Comparison of ENCODE assay signal across 1 cellular context in the genomic region with DNA sequence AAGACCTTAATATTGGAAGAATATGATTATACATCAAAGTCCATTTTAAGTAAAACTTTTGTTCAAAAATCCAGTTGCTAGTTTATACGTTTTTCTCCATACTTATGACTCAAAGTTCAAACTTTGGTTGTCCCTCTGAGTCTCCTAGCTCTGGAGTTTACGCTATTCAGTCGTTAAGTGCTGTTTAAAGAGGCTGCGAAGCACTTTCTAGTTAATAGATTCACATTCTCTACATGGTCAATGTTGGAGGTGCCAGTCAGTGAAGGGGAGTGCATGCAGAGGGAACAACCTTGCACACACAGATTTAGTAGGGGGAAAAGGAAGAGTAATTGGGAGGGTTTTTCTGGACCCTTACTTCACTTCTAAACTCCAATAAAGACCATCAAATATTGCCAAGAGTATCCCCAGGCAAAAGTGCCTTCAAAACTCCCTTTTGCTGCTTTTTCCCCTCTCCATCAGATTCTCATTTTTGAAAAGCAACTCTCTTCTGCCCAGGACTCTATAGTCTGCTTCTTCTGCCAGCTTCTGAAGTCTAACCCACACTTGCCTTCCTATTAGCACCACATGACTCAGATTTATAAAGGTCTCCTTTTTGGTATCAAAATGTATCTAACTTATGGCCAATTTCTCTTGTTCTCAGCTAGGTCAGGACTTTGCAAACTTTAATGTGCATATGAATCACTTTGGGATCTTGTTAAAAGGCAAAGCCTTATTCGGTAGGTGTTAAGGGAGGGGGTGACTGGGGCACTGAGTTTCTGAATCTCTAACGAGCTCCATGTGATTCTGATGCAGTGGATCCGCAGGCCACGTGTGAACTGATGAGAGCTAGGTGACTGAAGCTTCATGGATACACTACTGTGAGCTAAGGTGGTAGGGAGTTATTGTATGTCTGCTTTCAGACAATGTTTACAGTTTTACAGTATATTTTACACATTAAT.
TF ChIP-seq lines count a peak whose summit lies in the region.

No MANE protein-coding gene starts in this region.

TF ChIP-seq in IMR-90, 13 proteins besides CTCF, POLR2A, EP300 and RAD21:
- TF ChIP-seq CHD1 (IDR thresholded peaks at IDR 0.05; ENCODE audit: low read depth, low read length): no peak
- no peak for TF ChIP-seq RFX5 (IDR thresholded peaks at IDR 0.05; ENCODE audit: low read depth, low read length)
- TF ChIP-seq, protein P1, sequence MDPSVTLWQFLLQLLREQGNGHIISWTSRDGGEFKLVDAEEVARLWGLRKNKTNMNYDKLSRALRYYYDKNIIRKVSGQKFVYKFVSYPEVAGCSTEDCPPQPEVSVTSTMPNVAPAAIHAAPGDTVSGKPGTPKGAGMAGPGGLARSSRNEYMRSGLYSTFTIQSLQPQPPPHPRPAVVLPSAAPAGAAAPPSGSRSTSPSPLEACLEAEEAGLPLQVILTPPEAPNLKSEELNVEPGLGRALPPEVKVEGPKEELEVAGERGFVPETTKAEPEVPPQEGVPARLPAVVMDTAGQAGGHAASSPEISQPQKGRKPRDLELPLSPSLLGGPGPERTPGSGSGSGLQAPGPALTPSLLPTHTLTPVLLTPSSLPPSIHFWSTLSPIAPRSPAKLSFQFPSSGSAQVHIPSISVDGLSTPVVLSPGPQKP (IDR thresholded peaks at IDR 0.05; ENCODE audit: borderline replicate concordance, low read depth, low read length): no peak
- TF ChIP-seq MXI1 (IDR thresholded peaks at IDR 0.05; ENCODE audit: borderline replicate concordance, low read depth, low read length): no peak
- TF ChIP-seq, protein P2, sequence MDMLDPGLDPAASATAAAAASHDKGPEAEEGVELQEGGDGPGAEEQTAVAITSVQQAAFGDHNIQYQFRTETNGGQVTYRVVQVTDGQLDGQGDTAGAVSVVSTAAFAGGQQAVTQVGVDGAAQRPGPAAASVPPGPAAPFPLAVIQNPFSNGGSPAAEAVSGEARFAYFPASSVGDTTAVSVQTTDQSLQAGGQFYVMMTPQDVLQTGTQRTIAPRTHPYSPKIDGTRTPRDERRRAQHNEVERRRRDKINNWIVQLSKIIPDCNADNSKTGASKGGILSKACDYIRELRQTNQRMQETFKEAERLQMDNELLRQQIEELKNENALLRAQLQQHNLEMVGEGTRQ (IDR thresholded peaks at IDR 0.05; ENCODE audit: low read depth, low read length): no peak
- TF ChIP-seq SMC3 (IDR thresholded peaks at IDR 0.05; ENCODE audit: low read depth, low read length): no peak
- no peak for TF ChIP-seq MAFK (IDR thresholded peaks at IDR 0.05; ENCODE audit: low read depth, low read length)
- TF ChIP-seq BHLHE40 (IDR thresholded peaks at IDR 0.05; ENCODE audit: low read depth, low read length): no peak
- no peak for TF ChIP-seq MAZ (IDR thresholded peaks at IDR 0.05; ENCODE audit: borderline replicate concordance, low read depth, low read length)
- no peak for TF ChIP-seq CEBPB (IDR thresholded peaks at IDR 0.05; ENCODE audit: low read depth, low read length)
- TF ChIP-seq FOS (IDR thresholded peaks at IDR 0.05; ENCODE audit: low read depth, low read length): no peak
- no peak for TF ChIP-seq NFE2L2 (IDR thresholded peaks at IDR 0.05; ENCODE audit: low read depth, low read length)
- TF ChIP-seq RCOR1 (IDR thresholded peaks at IDR 0.05; ENCODE audit: insufficient replicate concordance, low read length): no peak
TF ChIP-seq in IMR-90: peak in this region for 0.
